In genomic region chr5:31407921-31408714, GRCh38 we compare ENCODE assay signal across 10 cellular contexts.
A peak's percentile ranks its signal among the peaks of the same experiment; 100 is the strongest.
DNase-seq lines count a peak whose midpoint lies in the region; ATAC-seq and TF ChIP-seq lines count a peak whose summit lies in the region.
"Had no signal": no experiment of that assay in that cellular context is flagged by ENCODE, and none has a peak within 500 bp of the region (broad histone marks: within the 10 kb centered on the region; RNA-seq: fewer than 3 reads in every experiment).

No MANE protein-coding gene starts in this region.

- H3K27me3 ChIP-seq in PC-3 (ENCODE audit: low read length) (no peaks in the 10 kb centered on the region), osteoblast (ENCODE audit: insufficient read depth, low read length) (no peaks in the 10 kb centered on the region)
- H3K27me3 ChIP-seq: spleen had no signal

- H3K9me3 ChIP-seq in PC-3 (ENCODE audit: low read length): no peaks in the 10 kb centered on the region
- H3K9me3 ChIP-seq in osteoblast (ENCODE audit: low read depth, low read length): no peaks in the 10 kb centered on the region
- H3K9me3 ChIP-seq: spleen had no signal

- TF ChIP-seq CTCF in PC-3 (conservative IDR thresholded peaks at IDR 0.05; ENCODE audit: low read depth, low read length): no peak
- TF ChIP-seq CTCF in osteoblast (IDR thresholded peaks at IDR 0.05; ENCODE audit: extremely low read depth, low read depth, low read length): no peak

- H3F3A ChIP-seq in PC-3 (ENCODE audit: low read length, unreplicated experiment): no peaks in the 10 kb centered on the region

- no peak overlapping the region for H3K9ac ChIP-seq in PC-3 (ENCODE audit: low read length)

- H3K4me2 ChIP-seq in PC-3 (ENCODE audit: low read length): no peak overlapping the region
- peak overlapping the region; percentile 30 for H3K4me2 ChIP-seq in osteoblast (ENCODE audit: insufficient read depth, low read length)

- no peaks in the 10 kb centered on the region for H3K9me2 ChIP-seq in PC-3 (replicated peaks; ENCODE audit: low read length)

- H3K27ac ChIP-seq in PC-3 (ENCODE audit: low read length): no peak overlapping the region
- H3K27ac ChIP-seq in epithelial cell of prostate: peak overlapping the region; percentile 60
- peak overlapping the region; percentile 18 for H3K27ac ChIP-seq in osteoblast (ENCODE audit: low read depth, low read length)
- H3K27ac ChIP-seq: spleen had no signal

- no peak overlapping the region for H3K4me3 ChIP-seq in PC-3 (ENCODE audit: low read length)
- H3K4me3 ChIP-seq in osteoblast (ENCODE audit: insufficient read depth, low read length): no peak overlapping the region
- H3K4me3 ChIP-seq: spleen had no signal

- H3K79me2 ChIP-seq in PC-3 (ENCODE audit: low read length) (no peaks in the 10 kb centered on the region), osteoblast (ENCODE audit: insufficient read depth, low read length) (no peaks in the 10 kb centered on the region)

- H3K4me1 ChIP-seq in PC-3 (ENCODE audit: insufficient read depth, low read length) (peaks cover 15% of the 10 kb centered on the region), osteoblast (ENCODE audit: insufficient read depth, low read length) (peaks cover 22% of the 10 kb centered on the region)
- H3K4me1 ChIP-seq: spleen had no signal

- H3K36me3 ChIP-seq in PC-3 (ENCODE audit: low read depth, low read length): peaks cover 56% of the 10 kb centered on the region; the same call in 1 of the 2 replicates
- H3K36me3 ChIP-seq in osteoblast (ENCODE audit: insufficient read depth, low read length): peaks cover 32% of the 10 kb centered on the region

- intact Hi-C loops in PC-3 (cut with micrococcal nuclease): no loop called here

- no peaks in the 10 kb centered on the region for H4K20me1 ChIP-seq in PC-3 (ENCODE audit: low read length)
- no peaks in the 10 kb centered on the region for H4K20me1 ChIP-seq in osteoblast (ENCODE audit: insufficient read depth, low read length)

- POLR2A ChIA-PET in PC-3 (lab: Charles Lee; ENCODE audit: unreplicated experiment): no interaction called here

- ATAC-seq in PC-3: peak; percentile 27; the same call in 1 of the 2 replicates

- peak; percentile 61 for DNase-seq in EL
- peak; percentile 39 for DNase-seq in PC-3
- peak; percentile 14 for DNase-seq in epithelial cell of prostate (ENCODE audit: low read depth, low spot score)
- DNase-seq in osteoblast (ENCODE audit: insufficient read length, low spot score, missing footprints): no peak
- DNase-seq in activated naive CD4-positive, alpha-beta T cell treated with Interleukin-2 at 50 U/mL for 16 hours: no peak
- DNase-seq in GM03348 (ENCODE audit: low spot score): no peak
- DNase-seq in T1000 (lab: John Stamatoyannopoulos, UW): no peak
- DNase-seq in inferior parietal cortex (ENCODE audit: extremely low spot score): no peak
- DNase-seq: NCI-H2171, spleen had no signal

- H2AFZ ChIP-seq in PC-3 (ENCODE audit: low read length) (no peak overlapping the region), osteoblast (ENCODE audit: low read length) (no peak overlapping the region)

- no TSS peak for BruUV-seq in PC-3 (replicated peaks; lab: Mats Ljungman, UMichigan)

- CTCF ChIA-PET in PC-3 (lab: Charles Lee): no interaction called here

Comparison
In these comparisons a context has a peak if more than half of its experiments do, and no peak if none do; other contexts are left out.
1. DNase-seq: peak in EL (single experiment), PC-3 (single experiment) and epithelial cell of prostate (single experiment); none in osteoblast (single experiment), activated naive CD4-positive, alpha-beta T cell treated with Interleukin-2 at 50 U/mL for 16 hours (single experiment), GM03348 (single experiment), T1000 (single experiment) and inferior parietal cortex (single experiment).